ENCODE assay signal across 1 cellular context in the genomic region with DNA sequence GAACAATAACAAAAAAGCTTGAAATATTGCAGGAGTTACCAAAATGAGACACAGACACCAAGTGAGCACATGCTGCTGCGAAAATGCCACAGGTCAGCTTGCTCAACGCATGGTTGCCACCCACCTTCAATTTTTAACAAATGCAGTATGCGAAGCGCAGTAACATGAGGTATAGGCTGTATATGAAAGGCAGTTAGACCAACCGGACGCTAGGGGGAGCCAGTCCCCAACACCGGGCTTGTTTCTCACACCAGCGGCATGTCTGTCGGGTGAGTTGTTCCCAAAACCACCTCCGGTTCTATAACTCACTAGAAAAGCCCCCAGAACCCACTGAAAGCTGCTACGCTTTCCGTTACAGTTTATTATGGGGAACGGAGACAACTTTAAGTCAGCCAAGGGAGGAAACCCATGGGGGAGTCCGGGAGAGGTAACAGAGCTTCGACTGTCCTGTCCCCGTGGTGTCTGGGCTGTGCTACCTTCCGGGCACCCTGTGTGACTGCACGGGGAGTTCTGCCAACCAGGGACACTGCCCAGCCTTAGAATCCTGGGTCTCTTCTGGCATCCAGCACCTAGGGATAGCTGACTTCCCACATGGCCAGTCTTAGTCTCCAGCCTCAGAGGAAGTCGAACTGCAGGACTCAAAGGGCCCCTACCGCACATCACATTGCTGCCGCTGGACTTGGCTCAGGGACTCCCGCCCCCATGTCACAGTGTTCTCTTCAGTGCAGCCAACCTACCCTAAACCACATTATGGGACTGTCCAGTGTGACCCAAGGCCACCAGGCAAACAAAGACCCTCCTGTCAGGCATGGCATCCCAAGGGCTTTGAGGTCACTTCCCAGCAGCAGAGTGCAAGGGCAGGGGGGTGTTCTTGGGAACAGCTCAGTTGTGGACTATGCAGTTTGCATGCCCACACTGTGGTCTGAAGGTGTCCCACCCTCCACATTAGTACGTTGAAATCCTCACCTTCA.
A peak's percentile ranks its signal among the peaks of the same experiment; 100 is the strongest.
TF ChIP-seq lines count a peak whose summit lies in the region.

No MANE protein-coding gene starts in this region.

TF ChIP-seq in GM12878, 131 proteins besides CTCF, POLR2A, EP300 and RAD21 (continued from another document):
- TF ChIP-seq, protein P1, sequence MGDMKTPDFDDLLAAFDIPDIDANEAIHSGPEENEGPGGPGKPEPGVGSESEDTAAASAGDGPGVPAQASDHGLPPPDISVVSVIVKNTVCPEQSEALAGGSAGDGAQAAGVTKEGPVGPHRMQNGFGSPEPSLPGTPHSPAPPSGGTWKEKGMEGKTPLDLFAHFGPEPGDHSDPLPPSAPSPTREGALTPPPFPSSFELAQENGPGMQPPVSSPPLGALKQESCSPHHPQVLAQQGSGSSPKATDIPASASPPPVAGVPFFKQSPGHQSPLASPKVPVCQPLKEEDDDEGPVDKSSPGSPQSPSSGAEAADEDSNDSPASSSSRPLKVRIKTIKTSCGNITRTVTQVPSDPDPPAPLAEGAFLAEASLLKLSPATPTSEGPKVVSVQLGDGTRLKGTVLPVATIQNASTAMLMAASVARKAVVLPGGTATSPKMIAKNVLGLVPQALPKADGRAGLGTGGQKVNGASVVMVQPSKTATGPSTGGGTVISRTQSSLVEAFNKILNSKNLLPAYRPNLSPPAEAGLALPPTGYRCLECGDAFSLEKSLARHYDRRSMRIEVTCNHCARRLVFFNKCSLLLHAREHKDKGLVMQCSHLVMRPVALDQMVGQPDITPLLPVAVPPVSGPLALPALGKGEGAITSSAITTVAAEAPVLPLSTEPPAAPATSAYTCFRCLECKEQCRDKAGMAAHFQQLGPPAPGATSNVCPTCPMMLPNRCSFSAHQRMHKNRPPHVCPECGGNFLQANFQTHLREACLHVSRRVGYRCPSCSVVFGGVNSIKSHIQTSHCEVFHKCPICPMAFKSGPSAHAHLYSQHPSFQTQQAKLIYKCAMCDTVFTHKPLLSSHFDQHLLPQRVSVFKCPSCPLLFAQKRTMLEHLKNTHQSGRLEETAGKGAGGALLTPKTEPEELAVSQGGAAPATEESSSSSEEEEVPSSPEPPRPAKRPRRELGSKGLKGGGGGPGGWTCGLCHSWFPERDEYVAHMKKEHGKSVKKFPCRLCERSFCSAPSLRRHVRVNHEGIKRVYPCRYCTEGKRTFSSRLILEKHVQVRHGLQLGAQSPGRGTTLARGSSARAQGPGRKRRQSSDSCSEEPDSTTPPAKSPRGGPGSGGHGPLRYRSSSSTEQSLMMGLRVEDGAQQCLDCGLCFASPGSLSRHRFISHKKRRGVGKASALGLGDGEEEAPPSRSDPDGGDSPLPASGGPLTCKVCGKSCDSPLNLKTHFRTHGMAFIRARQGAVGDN (IDR thresholded peaks at IDR 0.05) = 0 out of 2 replicates have a peak, but pooled peaks have one; percentile 29
- no peak for TF ChIP-seq PML (IDR thresholded peaks at IDR 0.05; ENCODE audit: low read length)
- TF ChIP-seq MTA2 (IDR thresholded peaks at IDR 0.05; ENCODE audit: low read depth) = 0 out of 2 replicates have a peak, but pooled peaks have one; percentile 25
- TF ChIP-seq, protein P2, sequence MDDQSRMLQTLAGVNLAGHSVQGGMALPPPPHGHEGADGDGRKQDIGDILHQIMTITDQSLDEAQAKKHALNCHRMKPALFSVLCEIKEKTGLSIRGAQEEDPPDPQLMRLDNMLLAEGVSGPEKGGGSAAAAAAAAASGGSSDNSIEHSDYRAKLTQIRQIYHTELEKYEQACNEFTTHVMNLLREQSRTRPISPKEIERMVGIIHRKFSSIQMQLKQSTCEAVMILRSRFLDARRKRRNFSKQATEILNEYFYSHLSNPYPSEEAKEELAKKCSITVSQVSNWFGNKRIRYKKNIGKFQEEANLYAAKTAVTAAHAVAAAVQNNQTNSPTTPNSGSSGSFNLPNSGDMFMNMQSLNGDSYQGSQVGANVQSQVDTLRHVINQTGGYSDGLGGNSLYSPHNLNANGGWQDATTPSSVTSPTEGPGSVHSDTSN (IDR thresholded peaks at IDR 0.05; ENCODE audit: insufficient replicate concordance, low read depth, low read length) = no peak
- TF ChIP-seq GATAD2B (conservative IDR thresholded peaks at IDR 0.05; ENCODE audit: low read depth) = no peak
- peak; percentile 72 for TF ChIP-seq RELB (IDR thresholded peaks at IDR 0.05; ENCODE audit: low read depth)
- TF ChIP-seq EED (IDR thresholded peaks at IDR 0.05; ENCODE audit: low read depth) = peak; percentile 65
- peak in 1 of 2 experiments; percentile 22; a peak in 1 of 4 replicates for TF ChIP-seq ETV6 (conservative IDR thresholded peaks at IDR 0.05 in 1 of 2, IDR thresholded peaks at IDR 0.05 in 1 of 2; ENCODE audit: borderline replicate concordance in 1 of 2, low read depth in 1 of 2)
- TF ChIP-seq, protein P3, sequence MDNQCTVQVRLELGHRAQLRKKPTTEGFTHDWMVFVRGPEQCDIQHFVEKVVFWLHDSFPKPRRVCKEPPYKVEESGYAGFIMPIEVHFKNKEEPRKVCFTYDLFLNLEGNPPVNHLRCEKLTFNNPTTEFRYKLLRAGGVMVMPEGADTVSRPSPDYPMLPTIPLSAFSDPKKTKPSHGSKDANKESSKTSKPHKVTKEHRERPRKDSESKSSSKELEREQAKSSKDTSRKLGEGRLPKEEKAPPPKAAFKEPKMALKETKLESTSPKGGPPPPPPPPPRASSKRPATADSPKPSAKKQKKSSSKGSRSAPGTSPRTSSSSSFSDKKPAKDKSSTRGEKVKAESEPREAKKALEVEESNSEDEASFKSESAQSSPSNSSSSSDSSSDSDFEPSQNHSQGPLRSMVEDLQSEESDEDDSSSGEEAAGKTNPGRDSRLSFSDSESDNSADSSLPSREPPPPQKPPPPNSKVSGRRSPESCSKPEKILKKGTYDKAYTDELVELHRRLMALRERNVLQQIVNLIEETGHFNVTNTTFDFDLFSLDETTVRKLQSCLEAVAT (IDR thresholded peaks at IDR 0.05) = no peak
- TF ChIP-seq CEBPZ (IDR thresholded peaks at IDR 0.05; ENCODE audit: low read depth, low read length) = no peak
- peak; percentile 13; the same call in 1 of the 2 replicates for TF ChIP-seq CREB1 (IDR thresholded peaks at IDR 0.05; ENCODE audit: low read depth)
- peak; percentile 66 for TF ChIP-seq SMC3 (IDR thresholded peaks at IDR 0.05; ENCODE audit: borderline replicate concordance, low read length)
- TF ChIP-seq, protein P4, sequence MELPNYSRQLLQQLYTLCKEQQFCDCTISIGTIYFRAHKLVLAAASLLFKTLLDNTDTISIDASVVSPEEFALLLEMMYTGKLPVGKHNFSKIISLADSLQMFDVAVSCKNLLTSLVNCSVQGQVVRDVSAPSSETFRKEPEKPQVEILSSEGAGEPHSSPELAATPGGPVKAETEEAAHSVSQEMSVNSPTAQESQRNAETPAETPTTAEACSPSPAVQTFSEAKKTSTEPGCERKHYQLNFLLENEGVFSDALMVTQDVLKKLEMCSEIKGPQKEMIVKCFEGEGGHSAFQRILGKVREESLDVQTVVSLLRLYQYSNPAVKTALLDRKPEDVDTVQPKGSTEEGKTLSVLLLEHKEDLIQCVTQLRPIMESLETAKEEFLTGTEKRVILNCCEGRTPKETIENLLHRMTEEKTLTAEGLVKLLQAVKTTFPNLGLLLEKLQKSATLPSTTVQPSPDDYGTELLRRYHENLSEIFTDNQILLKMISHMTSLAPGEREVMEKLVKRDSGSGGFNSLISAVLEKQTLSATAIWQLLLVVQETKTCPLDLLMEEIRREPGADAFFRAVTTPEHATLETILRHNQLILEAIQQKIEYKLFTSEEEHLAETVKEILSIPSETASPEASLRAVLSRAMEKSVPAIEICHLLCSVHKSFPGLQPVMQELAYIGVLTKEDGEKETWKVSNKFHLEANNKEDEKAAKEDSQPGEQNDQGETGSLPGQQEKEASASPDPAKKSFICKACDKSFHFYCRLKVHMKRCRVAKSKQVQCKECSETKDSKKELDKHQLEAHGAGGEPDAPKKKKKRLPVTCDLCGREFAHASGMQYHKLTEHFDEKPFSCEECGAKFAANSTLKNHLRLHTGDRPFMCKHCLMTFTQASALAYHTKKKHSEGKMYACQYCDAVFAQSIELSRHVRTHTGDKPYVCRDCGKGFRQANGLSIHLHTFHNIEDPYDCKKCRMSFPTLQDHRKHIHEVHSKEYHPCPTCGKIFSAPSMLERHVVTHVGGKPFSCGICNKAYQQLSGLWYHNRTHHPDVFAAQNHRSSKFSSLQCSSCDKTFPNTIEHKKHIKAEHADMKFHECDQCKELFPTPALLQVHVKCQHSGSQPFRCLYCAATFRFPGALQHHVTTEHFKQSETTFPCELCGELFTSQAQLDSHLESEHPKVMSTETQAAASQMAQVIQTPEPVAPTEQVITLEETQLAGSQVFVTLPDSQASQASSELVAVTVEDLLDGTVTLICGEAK (IDR thresholded peaks at IDR 0.05; ENCODE audit: borderline replicate concordance) = peak; percentile 25; the same call in 1 of the 2 replicates
- TF ChIP-seq MEF2B (IDR thresholded peaks at IDR 0.05; ENCODE audit: partially characterized antibody, poor library complexity, severe bottlenecking) = peak; percentile 15
- peak; percentile 86 to 91 for TF ChIP-seq BHLHE40 (IDR thresholded peaks at IDR 0.05; ENCODE audit: borderline replicate concordance in 1 of 2, low read depth in 2 of 2, low read length in 1 of 2)
- peak; percentile 84 for TF ChIP-seq SKIL (IDR thresholded peaks at IDR 0.05; ENCODE audit: low read depth, poor library complexity, severe bottlenecking)
- TF ChIP-seq, protein P5, sequence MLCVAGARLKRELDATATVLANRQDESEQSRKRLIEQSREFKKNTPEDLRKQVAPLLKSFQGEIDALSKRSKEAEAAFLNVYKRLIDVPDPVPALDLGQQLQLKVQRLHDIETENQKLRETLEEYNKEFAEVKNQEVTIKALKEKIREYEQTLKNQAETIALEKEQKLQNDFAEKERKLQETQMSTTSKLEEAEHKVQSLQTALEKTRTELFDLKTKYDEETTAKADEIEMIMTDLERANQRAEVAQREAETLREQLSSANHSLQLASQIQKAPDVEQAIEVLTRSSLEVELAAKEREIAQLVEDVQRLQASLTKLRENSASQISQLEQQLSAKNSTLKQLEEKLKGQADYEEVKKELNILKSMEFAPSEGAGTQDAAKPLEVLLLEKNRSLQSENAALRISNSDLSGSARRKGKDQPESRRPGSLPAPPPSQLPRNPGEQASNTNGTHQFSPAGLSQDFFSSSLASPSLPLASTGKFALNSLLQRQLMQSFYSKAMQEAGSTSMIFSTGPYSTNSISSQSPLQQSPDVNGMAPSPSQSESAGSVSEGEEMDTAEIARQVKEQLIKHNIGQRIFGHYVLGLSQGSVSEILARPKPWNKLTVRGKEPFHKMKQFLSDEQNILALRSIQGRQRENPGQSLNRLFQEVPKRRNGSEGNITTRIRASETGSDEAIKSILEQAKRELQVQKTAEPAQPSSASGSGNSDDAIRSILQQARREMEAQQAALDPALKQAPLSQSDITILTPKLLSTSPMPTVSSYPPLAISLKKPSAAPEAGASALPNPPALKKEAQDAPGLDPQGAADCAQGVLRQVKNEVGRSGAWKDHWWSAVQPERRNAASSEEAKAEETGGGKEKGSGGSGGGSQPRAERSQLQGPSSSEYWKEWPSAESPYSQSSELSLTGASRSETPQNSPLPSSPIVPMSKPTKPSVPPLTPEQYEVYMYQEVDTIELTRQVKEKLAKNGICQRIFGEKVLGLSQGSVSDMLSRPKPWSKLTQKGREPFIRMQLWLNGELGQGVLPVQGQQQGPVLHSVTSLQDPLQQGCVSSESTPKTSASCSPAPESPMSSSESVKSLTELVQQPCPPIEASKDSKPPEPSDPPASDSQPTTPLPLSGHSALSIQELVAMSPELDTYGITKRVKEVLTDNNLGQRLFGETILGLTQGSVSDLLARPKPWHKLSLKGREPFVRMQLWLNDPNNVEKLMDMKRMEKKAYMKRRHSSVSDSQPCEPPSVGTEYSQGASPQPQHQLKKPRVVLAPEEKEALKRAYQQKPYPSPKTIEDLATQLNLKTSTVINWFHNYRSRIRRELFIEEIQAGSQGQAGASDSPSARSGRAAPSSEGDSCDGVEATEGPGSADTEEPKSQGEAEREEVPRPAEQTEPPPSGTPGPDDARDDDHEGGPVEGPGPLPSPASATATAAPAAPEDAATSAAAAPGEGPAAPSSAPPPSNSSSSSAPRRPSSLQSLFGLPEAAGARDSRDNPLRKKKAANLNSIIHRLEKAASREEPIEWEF (IDR thresholded peaks at IDR 0.05; ENCODE audit: insufficient replicate concordance, low read depth, low read length) = peak; percentile 22
